ENCODE assay signal across 8 cellular contexts in genomic region chr15:43185161-43186002, GRCh38. TPM values are rescaled to one million over a fixed set of nuclear protein-coding genes. Genes with fewer than 3 reads are reported as not detected.
DNase-seq lines count a peak whose midpoint lies in the region; TF ChIP-seq lines count a peak whose summit lies in the region.

CCNDBP1 (plus strand) TSS chr15:43185403; CDS start chr15:43185499, 96 bp downstream.

- no peaks in the 10 kb centered on the region; the same call in 1 of the 2 replicates for H3K36me3 ChIP-seq in SU-DHL-6 (ENCODE audit: low read length)
- H3K36me3 ChIP-seq in ovary = no peaks in the 10 kb centered on the region
- H3K36me3 ChIP-seq in tibial artery = peaks cover 13 to 38% (median 19%) of the 10 kb centered on the region in 3 donors

- H3K9me2 ChIP-seq in SU-DHL-6 (replicated peaks; ENCODE audit: insufficient read depth, low read length) = no peaks in the 10 kb centered on the region

- H3K27ac ChIP-seq in SU-DHL-6 (ENCODE audit: low read depth, low read length) = peak within 1 kb of the TSS; percentile 68
- H3K27ac ChIP-seq in ovary = peak within 1 kb of the TSS; percentile 58 to 69
- peak within 1 kb of the TSS; percentile 94 to 97 for H3K27ac ChIP-seq in tibial artery

- H3K27me3 Mint-ChIP-seq in activated naive CD8-positive, alpha-beta T cell treated with anti-CD3 and anti-CD28 coated beads for 36 hours = no peaks in the 10 kb centered on the region

- peaks cover 21% of the 10 kb centered on the region for H3K4me1 Mint-ChIP-seq in activated naive CD8-positive, alpha-beta T cell treated with anti-CD3 and anti-CD28 coated beads for 36 hours

- H3K27ac Mint-ChIP-seq in activated naive CD8-positive, alpha-beta T cell treated with anti-CD3 and anti-CD28 coated beads for 36 hours = peak within 1 kb of the TSS; percentile 89

- DNase-seq in GM12864 (ENCODE audit: low read depth) (peak; percentile 84), HFF-Myc (ENCODE audit: extremely low read depth, low read depth) (peak; percentile 62), MV-4-11 (lab: John Stamatoyannopoulos, UW) (peak; percentile 93), head of caudate nucleus (peak; percentile 74 to 93 (median 86)), ovary (peak; percentile 79 to 89 (median 84)), tibial artery (peak; percentile 95 to 96)
- DNase-seq in activated naive CD8-positive, alpha-beta T cell treated with anti-CD3 and anti-CD28 coated beads for 36 hours = peak; percentile 91

- peak within 1 kb of the TSS; percentile 66 for H3K9ac ChIP-seq in SU-DHL-6 (ENCODE audit: low read length)

- H3K79me2 ChIP-seq in SU-DHL-6 (ENCODE audit: insufficient read depth, low read length) = peaks cover 14% of the 10 kb centered on the region

- WGBS in ovary, 3 donors = 2 to 3% (median 2%) methylated on average over 48 to 69 of the region's 69 CpGs

- H3F3A ChIP-seq in SU-DHL-6 (ENCODE audit: insufficient read depth) = peaks cover 30% of the 10 kb centered on the region

- TF ChIP-seq POLR2A in ovary (IDR thresholded peaks at IDR 0.05) = peak; percentile 22

- H3K4me3 ChIP-seq in GM12864 (ENCODE audit: low read depth, low read length) (peak within 1 kb of the TSS; percentile 70), HFF-Myc (replicated peaks; ENCODE audit: low read depth, low read length) (peak within 1 kb of the TSS; percentile 79), SU-DHL-6 (ENCODE audit: insufficient read depth, low read length, poor library complexity, severe bottlenecking) (peak within 1 kb of the TSS; percentile 75), ovary (peak within 1 kb of the TSS; percentile 91), tibial artery (peak within 1 kb of the TSS; percentile 85 to 97)

- H3K4me1 ChIP-seq in ovary (ENCODE audit: insufficient read depth) (no peaks in the 10 kb centered on the region), tibial artery (peaks cover 0 to 35% (median 21%) of the 10 kb centered on the region in 4 donors)

- H3K9me3 ChIP-seq in SU-DHL-6 (ENCODE audit: insufficient read depth, low read length) (no peaks in the 10 kb centered on the region), ovary (no peaks in the 10 kb centered on the region), tibial artery (no peaks in the 10 kb centered on the region)

- no peaks in the 10 kb centered on the region for H3K9me3 Mint-ChIP-seq in activated naive CD8-positive, alpha-beta T cell treated with anti-CD3 and anti-CD28 coated beads for 36 hours

- H3K4me2 ChIP-seq in SU-DHL-6 (ENCODE audit: low read depth, low read length, poor library complexity, severe bottlenecking) = peak within 1 kb of the TSS; percentile 98

- intact Hi-C loops in head of caudate nucleus (cut with DNase I) = no loop called here
- intact Hi-C loops in ovary (cut with DNase I) = no loop called here
- intact Hi-C loops in tibial artery (cut with DNase I; ENCODE audit: low total_unique reads) = no loop called here

- peak within 1 kb of the TSS; percentile 93 for H3K4me3 Mint-ChIP-seq in activated naive CD8-positive, alpha-beta T cell treated with anti-CD3 and anti-CD28 coated beads for 36 hours

- TF ChIP-seq CTCF in GM12864 (IDR thresholded peaks at IDR 0.05; ENCODE audit: low read depth, low read length, missing control alignments) (peak; percentile 57), HFF-Myc (IDR thresholded peaks at IDR 0.05; ENCODE audit: low read depth, low read length, missing control alignments) (peak; percentile 43), SU-DHL-6 (IDR thresholded peaks at IDR 0.05; ENCODE audit: insufficient read depth, low read length, poor library complexity, severe bottlenecking) (no peak), ovary (IDR thresholded peaks at IDR 0.05) (no peak), tibial artery (IDR thresholded peaks at IDR 0.05) (peak; percentile 24 to 36)

- no peaks in the 10 kb centered on the region for H4K20me1 ChIP-seq in SU-DHL-6 (ENCODE audit: low read depth, low read length)

- peaks cover 7% of the 10 kb centered on the region for H3K36me3 Mint-ChIP-seq in activated naive CD8-positive, alpha-beta T cell treated with anti-CD3 and anti-CD28 coated beads for 36 hours

- TF ChIP-seq EP300 in ovary (IDR thresholded peaks at IDR 0.05) = no peak

- H3K27me3 ChIP-seq in SU-DHL-6 (ENCODE audit: low read length) (no peaks in the 10 kb centered on the region), ovary (no peaks in the 10 kb centered on the region), tibial artery (no peaks in the 10 kb centered on the region)

- H2AFZ ChIP-seq in SU-DHL-6 (ENCODE audit: low read depth, low read length, severe bottlenecking) = peak within 1 kb of the TSS; percentile 78

RNA-seq across cellular contexts. Expression of gene CCNDBP1, which starts in this region (rescaled TPM):
- 10 to 100 TPM; 40.2 to 45.0 TPM for total RNA-seq in activated naive CD8-positive, alpha-beta T cell treated with anti-CD3 and anti-CD28 coated beads for 36 hours
- 10 to 100 TPM; 25.2 to 55.3 (median 28.3) TPM for total RNA-seq in ovary
- polyA plus RNA-seq in ovary = 10 to 100 TPM; 34.2 to 69.7 TPM

Comparison
In these comparisons a context has a peak if more than half of its experiments do, and no peak if none do; other contexts are left out.
1. Peak in every context shown above with its lines: DNase-seq, H3K4me3 ChIP-seq and H3K27ac ChIP-seq.
2. CTCF ChIP-seq: peak in GM12864 (single experiment), HFF-Myc (single experiment) and tibial artery (2 of 2); none in SU-DHL-6 (single experiment) and ovary (0 of 3).